In the genomic region with DNA sequence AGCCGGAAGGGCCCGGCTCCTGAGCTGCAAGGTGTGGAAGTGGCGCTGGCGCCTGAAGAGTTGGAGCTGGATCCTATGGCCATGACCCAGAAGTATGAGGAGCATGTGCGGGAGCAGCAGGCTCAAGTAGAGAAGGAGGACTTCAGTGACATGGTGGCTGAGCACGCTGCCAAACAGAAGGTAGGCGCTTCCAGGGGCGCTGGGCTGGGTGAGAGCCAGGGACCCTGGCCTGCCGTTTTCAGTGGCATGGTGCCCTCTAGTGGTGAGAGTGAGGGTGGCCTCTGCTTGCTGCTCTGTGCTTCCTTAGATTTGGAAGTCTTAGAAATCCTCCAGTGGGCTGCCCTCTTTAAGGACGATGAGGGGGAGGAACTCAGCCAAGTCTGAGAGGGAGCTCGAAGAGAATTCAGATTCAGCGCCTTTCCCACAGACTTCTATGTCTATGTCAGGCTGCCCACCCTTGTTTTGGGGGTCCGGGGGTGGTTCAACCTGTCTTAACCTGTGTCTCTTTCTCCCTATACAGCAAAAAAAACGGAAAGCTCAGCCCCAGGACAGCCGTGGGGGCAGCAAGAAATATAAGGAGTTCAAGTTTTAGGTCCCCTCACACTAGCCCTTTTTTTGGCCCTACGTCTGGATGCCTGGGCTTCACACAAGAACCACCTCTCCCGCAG, we compare ENCODE assay signal across 8 cellular contexts. TPM values are rescaled to one million over a fixed set of nuclear protein-coding genes. Genes with fewer than 3 reads are reported as not detected.
A peak's percentile ranks its signal among the peaks of the same experiment; 100 is the strongest.
DNase-seq lines count a peak whose midpoint lies in the region; ATAC-seq and TF ChIP-seq lines count a peak whose summit lies in the region.

No MANE protein-coding gene starts in this region.

- H3K4me3 ChIP-seq in Caco-2 (ENCODE audit: low read depth, low read length) (no peak overlapping the region), RWPE2 (ENCODE audit: severe bottlenecking) (no peak overlapping the region), fibroblast of villous mesenchyme (ENCODE audit: low read depth, low read length) (no peak overlapping the region), thoracic aorta (no peak overlapping the region)

- peak; percentile 79 to 89 for DNase-seq in Caco-2
- DNase-seq in RWPE2 (ENCODE audit: low spot score) = no peak
- DNase-seq in activated gamma-delta T cell treated with anti-CD3 and anti-CD28 coated beads, Interleukin-2, amount 50 U/mL, for 16 hours (ENCODE audit: low read depth) = peak; percentile 69
- DNase-seq in fibroblast of villous mesenchyme (ENCODE audit: low read depth) = peak; percentile 83
- peak; percentile 73 for DNase-seq in omental fat pad (ENCODE audit: low spot score)
- no peak for DNase-seq in thoracic aorta (ENCODE audit: low spot score)

- no peaks in the 10 kb centered on the region for H3K27me3 Mint-ChIP-seq in Caco-2 (ENCODE audit: insufficient read depth, unreplicated experiment)
- no peaks in the 10 kb centered on the region for H3K27me3 Mint-ChIP-seq in IgD-negative memory B cell

- H3K4me1 ChIP-seq in Caco-2 (peaks cover 15% of the 10 kb centered on the region; the same call in 1 of the 2 replicates), RWPE2 (ENCODE audit: insufficient read depth, poor library complexity, severe bottlenecking) (peaks cover 7% of the 10 kb centered on the region), thoracic aorta (ENCODE audit: control insufficient read depth in 1 of 2, low read depth in 2 of 2) (peaks cover 18 to 33% of the 10 kb centered on the region in 2 donors)

- H3K9me3 ChIP-seq in Caco-2 (no peaks in the 10 kb centered on the region), RWPE2 (ENCODE audit: severe bottlenecking) (no peaks in the 10 kb centered on the region), thoracic aorta (no peaks in the 10 kb centered on the region)

- peaks cover 75% of the 10 kb centered on the region for H3K36me3 Mint-ChIP-seq in Caco-2 (ENCODE audit: insufficient read depth, unreplicated experiment)
- H3K36me3 Mint-ChIP-seq in IgD-negative memory B cell = peaks cover 15% of the 10 kb centered on the region

- H3K36me3 ChIP-seq in Caco-2 (ENCODE audit: control insufficient read depth, insufficient read depth, low read length) = peaks cover 7% of the 10 kb centered on the region
- H3K36me3 ChIP-seq in RWPE2 (ENCODE audit: low read depth) = peaks cover 67% of the 10 kb centered on the region
- H3K36me3 ChIP-seq in thoracic aorta = peaks cover 31% of the 10 kb centered on the region

- intact Hi-C loops in Caco-2 (cut with micrococcal nuclease; ENCODE audit: unreplicated experiment) = loop anchor here (1.0 to 2.0 kb wide), 2 partner anchors 15 to 66 kb away; partner anchors contain the start of gene SF3B2

- H3K27ac Mint-ChIP-seq in Caco-2 (ENCODE audit: unreplicated experiment) = no peak overlapping the region
- H3K27ac Mint-ChIP-seq in IgD-negative memory B cell = peak overlapping the region; percentile 90 to 97 (median 95)

- ATAC-seq in RWPE2 (ENCODE audit: low read depth) (peak; percentile 55), omental fat pad (ENCODE audit: low FRiP score) (peak; percentile 37), thoracic aorta (ENCODE audit: insufficient number of reproducible peaks, low FRiP score, low read depth) (no peak), GM19328 (IDR thresholded peaks at IDR 0.05; ENCODE audit: unreplicated experiment) (no peak)

- TF ChIP-seq CTCF in Caco-2 (IDR thresholded peaks at IDR 0.05; ENCODE audit: insufficient read depth in 1 of 2, low read depth in 1 of 2, low read length in 1 of 2, severe bottlenecking in 1 of 2, unreplicated experiment in 1 of 2) = peak; percentile 87 to 94
- peak; percentile 90 for TF ChIP-seq CTCF in RWPE2 (IDR thresholded peaks at IDR 0.05; ENCODE audit: poor library complexity, severe bottlenecking)
- TF ChIP-seq CTCF in fibroblast of villous mesenchyme (IDR thresholded peaks at IDR 0.05; ENCODE audit: insufficient read depth, low read depth, low read length) = peak; percentile 87
- peak in 1 of 3 donors; percentile 75 for TF ChIP-seq CTCF in omental fat pad (IDR thresholded peaks at IDR 0.05)
- TF ChIP-seq CTCF in thoracic aorta (IDR thresholded peaks at IDR 0.05) = peak; percentile 89

- peak overlapping the region; percentile 91 for H3K27ac ChIP-seq in RWPE2 (ENCODE audit: poor library complexity, severe bottlenecking)
- peak overlapping the region; percentile 96 to 98 for H3K27ac ChIP-seq in thoracic aorta

- H3K27me3 ChIP-seq in Caco-2 (replicated peaks; ENCODE audit: control insufficient read depth, insufficient read depth, low read length) = no peaks in the 10 kb centered on the region
- no peaks in the 10 kb centered on the region for H3K27me3 ChIP-seq in RWPE2 (ENCODE audit: insufficient read depth, poor library complexity, severe bottlenecking)
- H3K27me3 ChIP-seq in thoracic aorta (replicated peaks; ENCODE audit: insufficient read depth) = no peaks in the 10 kb centered on the region

- BruUV-seq in Caco-2 (replicated peaks; lab: Mats Ljungman, UMichigan) = TSS peak; percentile 1

- POLR2A ChIA-PET in Caco-2 (lab: Charles Lee) = interaction anchor here (1.4 kb wide), 1 partner anchor 16 kb away, joined by 6 read pairs; the partner anchor contains the start of gene SF3B2

- CTCF ChIA-PET in Caco-2 (lab: Charles Lee) = interaction anchor here (0.6 to 2.5 kb wide), 8 partner anchors 16 to 177 kb away, joined by 3 to 6 read pairs (median 4); partner anchors contain the start of gene SF3B2

- H3K4me3 Mint-ChIP-seq in Caco-2 (ENCODE audit: unreplicated experiment) (peak overlapping the region; percentile 32), IgD-negative memory B cell (peak overlapping the region; percentile 85 to 91 (median 90))

- no peaks in the 10 kb centered on the region for H3K9me3 Mint-ChIP-seq in Caco-2 (ENCODE audit: unreplicated experiment)
- H3K9me3 Mint-ChIP-seq in IgD-negative memory B cell = no peaks in the 10 kb centered on the region

- peaks cover 16% of the 10 kb centered on the region for H3K4me1 Mint-ChIP-seq in Caco-2 (ENCODE audit: low read depth, unreplicated experiment)
- peaks cover 39 to 44% (median 43%) of the 10 kb centered on the region in 3 donors for H3K4me1 Mint-ChIP-seq in IgD-negative memory B cell

RNA-seq across cellular contexts. Expression of gene PACS1, which starts 1.8 kb away (rescaled TPM):
- total RNA-seq in Caco-2 (2022) = 82.2 and 95.2 TPM in 2 replicates
- polyA plus RNA-seq in IgD-negative memory B cell = 72.9 TPM
- total RNA-seq in fibroblast of villous mesenchyme = 36.7 and 41.2 TPM in 2 replicates
- 10 to 100 TPM; 24.5 to 41.1 (median 38.0) TPM for total RNA-seq in omental fat pad
- total RNA-seq in thoracic aorta = 100 to 1,000 TPM in 1 of 2 donors, 10 to 100 TPM in 1; 82.9 to 112 TPM

RNA-seq across cellular contexts. Expression of gene SF3B2, which starts 16.1 kb away (rescaled TPM):
- 224 and 225 TPM in 2 replicates for total RNA-seq in Caco-2 (2022)
- polyA plus RNA-seq in IgD-negative memory B cell = 91.8 TPM
- total RNA-seq in fibroblast of villous mesenchyme = 130 and 151 TPM in 2 replicates
- 100 to 1,000 TPM in 3 of 4 donors, 10 to 100 TPM in 1; 98.9 to 173 (median 140) TPM for total RNA-seq in omental fat pad
- total RNA-seq in thoracic aorta = 100 to 1,000 TPM; 142 TPM

RNA-seq across cellular contexts. Expression of gene GAL3ST3, which starts 19.3 kb away (rescaled TPM):
- total RNA-seq in Caco-2 (2022) (not detected in 2 replicates), fibroblast of villous mesenchyme (under 0.01 TPM in 1 of 2 replicates, not detected in the other), omental fat pad (1 to 10 TPM in 1 of 4 donors, under 1 TPM in 1, not detected in 2; 0.19 to 1.2 TPM), thoracic aorta (1 to 10 TPM in 1 of 2 donors, not detected in 1; 1.1 TPM)
- not detected for polyA plus RNA-seq in IgD-negative memory B cell

RNA-seq across cellular contexts. Expression of gene CATSPER1, which starts 42.0 kb away (rescaled TPM):
- not detected in 2 replicates for total RNA-seq in Caco-2 (2022)
- not detected for polyA plus RNA-seq in IgD-negative memory B cell
- total RNA-seq in fibroblast of villous mesenchyme = under 0.01 and 0.43 TPM in 2 replicates
- under 1 TPM in 2 of 4 donors, not detected in 2; 0.24 to 0.69 TPM for total RNA-seq in omental fat pad
- total RNA-seq in thoracic aorta = not detected

RNA-seq across cellular contexts. Expression of gene CST6, which starts 56.5 kb away (rescaled TPM):
- total RNA-seq in Caco-2 (2022) (not detected in 2 replicates), fibroblast of villous mesenchyme (under 0.01 TPM in 1 of 2 replicates, not detected in the other), omental fat pad (1 to 10 TPM in 2 of 4 donors, not detected in 2; 1.6 to 6.2 TPM), thoracic aorta (10 to 100 TPM in 1 of 2 donors, 1 to 10 TPM in 1; 4.5 to 16.9 TPM)
- not detected for polyA plus RNA-seq in IgD-negative memory B cell

Comparison
In these comparisons a context has a peak if more than half of its experiments do, and no peak if none do; other contexts are left out.
1. DNase-seq: peak in Caco-2 (2 of 2), activated gamma-delta T cell treated with anti-CD3 and anti-CD28 coated beads, Interleukin-2, amount 50 U/mL, for 16 hours (single experiment), fibroblast of villous mesenchyme (single experiment) and omental fat pad (single experiment); none in RWPE2 (single experiment) and thoracic aorta (single experiment).
2. ATAC-seq: peak in RWPE2 (single experiment) and omental fat pad (single experiment); none in thoracic aorta (single experiment) and GM19328 (single experiment).